8 cellular contexts compared by ENCODE assay signal in the genomic region with DNA sequence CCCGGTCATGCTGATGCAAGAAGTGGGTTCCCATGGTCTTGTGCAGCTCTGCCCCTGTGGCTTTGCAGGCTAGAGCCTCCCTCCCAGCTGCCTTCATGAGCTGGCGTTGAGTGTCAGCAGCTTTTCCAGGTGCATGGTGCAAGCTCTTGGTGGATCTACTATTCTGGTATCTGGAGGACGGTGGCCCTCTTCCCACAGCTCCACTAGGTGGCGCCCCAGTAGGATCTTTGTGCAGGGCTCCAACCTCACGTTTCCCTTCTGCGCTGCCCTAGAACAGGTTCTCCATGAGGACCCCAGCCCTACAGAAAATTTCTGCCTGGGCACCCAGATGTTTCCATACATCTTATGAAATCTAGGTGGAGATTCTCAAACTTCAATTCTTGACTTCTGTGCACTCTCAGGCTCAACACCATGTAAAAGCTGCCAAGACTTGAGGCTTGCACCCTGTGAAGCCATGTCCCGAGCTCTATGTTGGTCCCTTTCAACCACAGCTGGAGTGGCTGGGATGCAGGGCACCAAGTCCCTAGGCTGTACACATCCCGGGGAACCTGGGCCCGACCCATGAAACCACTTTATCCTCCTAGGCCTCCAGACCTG.
A peak's percentile ranks its signal among the peaks of the same experiment; 100 is the strongest.
DNase-seq lines count a peak whose midpoint lies in the region; ATAC-seq and TF ChIP-seq lines count a peak whose summit lies in the region.

No MANE protein-coding gene starts in this region.

- no peaks in the 10 kb centered on the region for H3K4me1 ChIP-seq in thyroid gland

- no peak overlapping the region for H3K27ac ChIP-seq in epithelial cell of prostate
- no peak overlapping the region for H3K27ac ChIP-seq in thyroid gland

- peaks cover 3% of the 10 kb centered on the region for H3K27me3 Mint-ChIP-seq in activated CD8-positive, alpha-beta T cell treated with anti-CD3 and anti-CD28 coated beads, Interleukin-2, amount 10 ng/mL, durations not matched to agents 7 days and 5 days (ENCODE audit: low read depth)

- POLR2A ChIA-PET in activated CD8-positive, alpha-beta T cell treated with anti-CD3 and anti-CD28 coated beads, Interleukin-2, amount 10 ng/mL, durations not matched to agents 7 days and 5 days (lab: Charles Lee): no interaction called here

- H3K9me3 ChIP-seq in thyroid gland: no peaks in the 10 kb centered on the region

- intact Hi-C loops in thyroid gland (cut with DNase I): loop anchor here (2.0 to 10.0 kb wide), 2 partner anchors 1034 to 1102 kb away; a partner anchor contains a TSS

- TF ChIP-seq POLR2A in thyroid gland (IDR thresholded peaks at IDR 0.05): no peak

- H3K27me3 ChIP-seq in thyroid gland: no peaks in the 10 kb centered on the region

- no peak overlapping the region for H3K4me3 Mint-ChIP-seq in activated CD8-positive, alpha-beta T cell treated with anti-CD3 and anti-CD28 coated beads, Interleukin-2, amount 10 ng/mL, durations not matched to agents 7 days and 5 days

- no peak overlapping the region for H3K4me3 ChIP-seq in thyroid gland (replicated peaks in 1 of 3)

- 48 to 62% methylated on average over 9 of the region's 9 CpGs for WGBS in thyroid gland, 2 donors

- CTCF ChIA-PET in activated CD8-positive, alpha-beta T cell treated with anti-CD3 and anti-CD28 coated beads, Interleukin-2, amount 10 ng/mL, durations not matched to agents 7 days and 5 days (lab: Charles Lee): interaction anchor here (0.6 to 2.6 kb wide), 28 partner anchors 8 to 1130 kb away, joined by 3 to 19 read pairs (median 4); no protein-coding TSS in a partner anchor

- no peaks in the 10 kb centered on the region for H3K4me1 Mint-ChIP-seq in activated CD8-positive, alpha-beta T cell treated with anti-CD3 and anti-CD28 coated beads, Interleukin-2, amount 10 ng/mL, durations not matched to agents 7 days and 5 days (ENCODE audit: low read depth)

- ATAC-seq in HG02759 (IDR thresholded peaks at IDR 0.05; ENCODE audit: unreplicated experiment) (peak; percentile 96), omental fat pad (ENCODE audit: low FRiP score) (peak; percentile 62)
- peak; percentile 84 for ATAC-seq in activated CD8-positive, alpha-beta T cell treated with anti-CD3 and anti-CD28 coated beads, Interleukin-2, amount 10 ng/mL, durations not matched to agents 7 days and 5 days

- H3K27ac Mint-ChIP-seq in activated CD8-positive, alpha-beta T cell treated with anti-CD3 and anti-CD28 coated beads, Interleukin-2, amount 10 ng/mL, durations not matched to agents 7 days and 5 days: no peak overlapping the region

- H3K9me3 Mint-ChIP-seq in activated CD8-positive, alpha-beta T cell treated with anti-CD3 and anti-CD28 coated beads, Interleukin-2, amount 10 ng/mL, durations not matched to agents 7 days and 5 days (ENCODE audit: insufficient read depth): no peaks in the 10 kb centered on the region

- TF ChIP-seq CTCF in omental fat pad (IDR thresholded peaks at IDR 0.05) (peak in 1 of 3 donors; percentile 55), thyroid gland (IDR thresholded peaks at IDR 0.05) (peak; percentile 50 to 78 (median 61))

- H3K36me3 Mint-ChIP-seq in activated CD8-positive, alpha-beta T cell treated with anti-CD3 and anti-CD28 coated beads, Interleukin-2, amount 10 ng/mL, durations not matched to agents 7 days and 5 days (ENCODE audit: low read depth): no peaks in the 10 kb centered on the region

- no peaks in the 10 kb centered on the region for H3K36me3 ChIP-seq in thyroid gland

- DNase-seq in NCI-H2081 (lab: John Stamatoyannopoulos, UW): peak; percentile 20 to 44
- no peak for DNase-seq in NCI-H2081 treated with DMSO at 0.1 percent for 48 hours (lab: John Stamatoyannopoulos, UW)
- peak; percentile 20 for DNase-seq in NCI-H460 (ENCODE audit: extremely low read depth, low read depth)
- peak; percentile 78 for DNase-seq in activated CD8-positive, alpha-beta T cell treated with anti-CD3 and anti-CD28 coated beads, Interleukin-2, amount 10 ng/mL, durations not matched to agents 7 days and 5 days
- DNase-seq in epithelial cell of prostate (ENCODE audit: low read depth, low spot score): peak; percentile 8
- DNase-seq in omental fat pad (ENCODE audit: low spot score): peak; percentile 53
- DNase-seq in thyroid gland: peak; percentile 64 to 75
